8 cellular contexts compared by ENCODE assay signal in genomic region chr15:90482124-90483011, GRCh38. TPM values are rescaled to one million over a fixed set of nuclear protein-coding genes. Genes with fewer than 3 reads are reported as not detected.
A peak's percentile ranks its signal among the peaks of the same experiment; 100 is the strongest.
DNase-seq lines count a peak whose midpoint lies in the region; ATAC-seq and TF ChIP-seq lines count a peak whose summit lies in the region.

No MANE protein-coding gene starts in this region.

- H3K4me1 Mint-ChIP-seq in activated naive CD8-positive, alpha-beta T cell treated with anti-CD3 and anti-CD28 coated beads, Interleukin-2, amount 50 U/mL, for 24 hours, result peaks cover 36% of the 10 kb centered on the region

- TF ChIP-seq CTCF in C4-2B (conservative IDR thresholded peaks at IDR 0.05), result peak; percentile 90
- peak; percentile 79 for TF ChIP-seq CTCF in cardiac muscle cell (IDR thresholded peaks at IDR 0.05; ENCODE audit: low read depth, low read length)
- peak; percentile 58 for TF ChIP-seq CTCF in psoas muscle (IDR thresholded peaks at IDR 0.05)

- in situ Hi-C loops in HAP-1 (cut with MboI; ENCODE audit: low sequenced_read_pairs), result loop anchor here (25.0 kb wide), 1 partner anchor 405 kb away; the partner anchor contains the start of gene FES

- H3K4me1 ChIP-seq in HAP-1, result no peaks in the 10 kb centered on the region
- H3K4me1 ChIP-seq in cardiac muscle cell (ENCODE audit: low read depth), result no peaks in the 10 kb centered on the region
- H3K4me1 ChIP-seq in psoas muscle, result no peaks in the 10 kb centered on the region

- DNase-seq in HAP-1 (ENCODE audit: low spot score in 2 of 2) (peak; percentile 61 to 62), RPMI7951 (ENCODE audit: low read depth) (peak; percentile 49), cardiac muscle cell (ENCODE audit: low read depth in 1 of 2, low spot score in 1 of 2) (peak; percentile 41 to 79), psoas muscle (no peak)
- peak; percentile 37 for DNase-seq in activated naive CD8-positive, alpha-beta T cell treated with anti-CD3 and anti-CD28 coated beads, Interleukin-2, amount 50 U/mL, for 24 hours
- DNase-seq in activated CD4-positive, CD25-positive, alpha-beta regulatory T cell treated with anti-CD3 and anti-CD28 coated beads, Interleukin-2, amount 50 U/mL, for 72 hours, result no peak

- no peak overlapping the region for H3K27ac Mint-ChIP-seq in activated naive CD8-positive, alpha-beta T cell treated with anti-CD3 and anti-CD28 coated beads, Interleukin-2, amount 50 U/mL, for 24 hours

- H3K9me3 ChIP-seq in HAP-1, result no peaks in the 10 kb centered on the region
- no peaks in the 10 kb centered on the region for H3K9me3 ChIP-seq in cardiac muscle cell (ENCODE audit: low read depth)
- no peaks in the 10 kb centered on the region for H3K9me3 ChIP-seq in psoas muscle

- H3K27ac ChIP-seq in C4-2B, result no peak overlapping the region
- H3K27ac ChIP-seq in cardiac muscle cell, result no peak overlapping the region
- no peak overlapping the region for H3K27ac ChIP-seq in psoas muscle

- intact Hi-C loops in psoas muscle (cut with DNase I), result loop anchor here (2.0 to 5.0 kb wide), 4 partner anchors 120 to 162 kb away; no protein-coding TSS in a partner anchor

- H3K36me3 ChIP-seq in HAP-1 (replicated peaks), result peaks cover 70% of the 10 kb centered on the region
- H3K36me3 ChIP-seq in cardiac muscle cell, result peaks cover 27% of the 10 kb centered on the region
- peaks cover 24 to 99% of the 10 kb centered on the region in 2 donors for H3K36me3 ChIP-seq in psoas muscle (ENCODE audit: insufficient read depth in 1 of 2, low read depth in 1 of 2)

- H3K27me3 ChIP-seq in HAP-1 (ENCODE audit: low read depth) (no peaks in the 10 kb centered on the region), cardiac muscle cell (no peaks in the 10 kb centered on the region), psoas muscle (ENCODE audit: insufficient read depth in 3 of 3, low read length in 2 of 3) (no peaks in the 10 kb centered on the region)

- H3K9me3 Mint-ChIP-seq in activated naive CD8-positive, alpha-beta T cell treated with anti-CD3 and anti-CD28 coated beads, Interleukin-2, amount 50 U/mL, for 24 hours, result no peaks in the 10 kb centered on the region

- H3K36me3 Mint-ChIP-seq in activated naive CD8-positive, alpha-beta T cell treated with anti-CD3 and anti-CD28 coated beads, Interleukin-2, amount 50 U/mL, for 24 hours (ENCODE audit: low read depth), result peaks cover 70% of the 10 kb centered on the region

- no peaks in the 10 kb centered on the region for H3K27me3 Mint-ChIP-seq in activated naive CD8-positive, alpha-beta T cell treated with anti-CD3 and anti-CD28 coated beads, Interleukin-2, amount 50 U/mL, for 24 hours

- H3K4me3 Mint-ChIP-seq in activated naive CD8-positive, alpha-beta T cell treated with anti-CD3 and anti-CD28 coated beads, Interleukin-2, amount 50 U/mL, for 24 hours, result no peak overlapping the region

- no peak for ATAC-seq in activated naive CD8-positive, alpha-beta T cell treated with anti-CD3 and anti-CD28 coated beads, Interleukin-2, amount 50 U/mL, for 24 hours
- ATAC-seq in psoas muscle (peak in 3 of 4 donors; percentile 32 to 69 (median 58)), HG03159 (IDR thresholded peaks at IDR 0.05; ENCODE audit: unreplicated experiment) (no peak)

- no peak overlapping the region for H3K4me3 ChIP-seq in HAP-1
- no peak overlapping the region for H3K4me3 ChIP-seq in cardiac muscle cell
- H3K4me3 ChIP-seq in psoas muscle, result no peak overlapping the region

- WGBS in psoas muscle, 3 donors, result 51 to 56% (median 52%) methylated on average over 7 of the region's 7 CpGs

RNA-seq across cellular contexts. Expression of gene CRTC3, which starts 47.4 kb away (rescaled TPM):
- 10.5 and 10.7 TPM in 2 replicates for total RNA-seq in RPMI7951 (2014; rRNA removed; shearing (Covaris generic))
- total RNA-seq in cardiac muscle cell (14.0 and 24.5 TPM in 2 replicates), psoas muscle (10 to 100 TPM; 15.3 to 30.8 (median 17.8) TPM)
- polyA plus RNA-seq in cardiac muscle cell (15.1 and 21.7 TPM in 2 replicates), psoas muscle (10 to 100 TPM in 1 of 3 donors, 1 to 10 TPM in 2; 6.9 to 13.5 (median 9.3) TPM)

Comparison
In these comparisons a context has a peak if more than half of its experiments do, and no peak if none do; other contexts are left out.
1. DNase-seq: peak in HAP-1 (2 of 2), RPMI7951 (single experiment), activated naive CD8-positive, alpha-beta T cell treated with anti-CD3 and anti-CD28 coated beads, Interleukin-2, amount 50 U/mL, for 24 hours (single experiment) and cardiac muscle cell (2 of 2); none in psoas muscle (0 of 2) and activated CD4-positive, CD25-positive, alpha-beta regulatory T cell treated with anti-CD3 and anti-CD28 coated beads, Interleukin-2, amount 50 U/mL, for 72 hours (single experiment).
2. ATAC-seq: peak in psoas muscle (3 of 4); none in activated naive CD8-positive, alpha-beta T cell treated with anti-CD3 and anti-CD28 coated beads, Interleukin-2, amount 50 U/mL, for 24 hours (single experiment) and HG03159 (single experiment).
3. Peak in every context shown above with its lines, with median percentiles within 50 percentile points of each other: CTCF ChIP-seq.